Comparison of ENCODE assay signal across 18 cellular contexts in genomic region chrX:143661286-143661685, GRCh38. TPM values are rescaled to one million over a fixed set of nuclear protein-coding genes. Genes with fewer than 3 reads are reported as not detected.
DNase-seq lines count a peak whose midpoint lies in the region; ATAC-seq, FAIRE-seq and TF ChIP-seq lines count a peak whose summit lies in the region.
"Had no signal": no experiment of that assay in that cellular context is flagged by ENCODE, and none has a peak within 500 bp of the region (broad histone marks: within the 10 kb centered on the region; RNA-seq: fewer than 3 reads in every experiment).

No MANE protein-coding gene starts in this region.

- no peaks in the 10 kb centered on the region for H3K9me3 ChIP-seq in SJCRH30 (replicated peaks)
- H3K9me3 ChIP-seq in HepG2 (ENCODE audit: low read length): no peaks in the 10 kb centered on the region
- H3K9me3 ChIP-seq: Caco-2, HAP-1 had no signal

- no peak overlapping the region for H3K4me2 ChIP-seq in mesendoderm (ENCODE audit: low read length)
- no peak overlapping the region for H3K4me2 ChIP-seq in HepG2 (ENCODE audit: low read depth, low read length)

- H2BK5ac ChIP-seq in mesendoderm (ENCODE audit: low read length): no peak overlapping the region

- in situ Hi-C loops in HepG2 (cut with HindIII; ENCODE audit: extremely low pct_ligation_motif_present, low pct_unique_long_range_greater_than_20kb): no loop called here

- no peak overlapping the region for H4K8ac ChIP-seq in mesendoderm (ENCODE audit: low read depth, low read length)

- H3K27me3 ChIP-seq in SJCRH30: no peaks in the 10 kb centered on the region
- no peaks in the 10 kb centered on the region for H3K27me3 ChIP-seq in mesendoderm (ENCODE audit: insufficient read depth, low read length, poor library complexity)
- H3K27me3 ChIP-seq in HepG2 (ENCODE audit: control insufficient read depth in 1 of 2, insufficient read depth in 2 of 2, low read length in 2 of 2): no peaks in the 10 kb centered on the region

- no peak for FAIRE-seq in HepG2 (lab: Jason Lieb, UNC)
- FAIRE-seq: H1 had no signal

- H3K27ac ChIP-seq in SJCRH30 (no peak overlapping the region), mesendoderm (ENCODE audit: low read depth, low read length) (no peak overlapping the region), HepG2 (ENCODE audit: extremely low read length, insufficient read depth, low read length) (no peak overlapping the region)
- H3K27ac ChIP-seq: 22Rv1 had no signal

- H4K5ac ChIP-seq in mesendoderm (ENCODE audit: low read length): no peak overlapping the region

- POLR2A ChIA-PET in HepG2 (lab: Yijun Ruan, JAX): no interaction called here

- no peak overlapping the region for H3K23ac ChIP-seq in mesendoderm (ENCODE audit: low read length)

- H2AFZ ChIP-seq in HepG2 (ENCODE audit: low read length): no peak overlapping the region

- H3K4me3 ChIP-seq in SJCRH30 (no peak overlapping the region), mesendoderm (ENCODE audit: low read length) (no peak overlapping the region), HepG2 (replicated peaks in 1 of 3; ENCODE audit: insufficient read depth in 1 of 3, low read depth in 2 of 3, low read length in 3 of 3) (no peak overlapping the region), lower leg skin (ENCODE audit: low read depth, poor library complexity, severe bottlenecking) (no peak overlapping the region)
- H3K4me3 ChIP-seq: HAP-1 had no signal

- H3K9ac ChIP-seq in mesendoderm (ENCODE audit: low read length) (no peak overlapping the region), HepG2 (ENCODE audit: insufficient read depth, low read depth, low read length) (no peak overlapping the region)

- no peak for ATAC-seq in HepG2

- H3K79me1 ChIP-seq in mesendoderm (ENCODE audit: low read length): no peaks in the 10 kb centered on the region

- H3K36me3 ChIP-seq in SJCRH30 (no peaks in the 10 kb centered on the region), mesendoderm (ENCODE audit: control insufficient read depth, insufficient read depth, low read length) (no peaks in the 10 kb centered on the region), HepG2 (replicated peaks in 1 of 2; ENCODE audit: control insufficient read depth in 1 of 2, insufficient read depth in 2 of 2, low read length in 2 of 2) (no peaks in the 10 kb centered on the region)
- H3K36me3 ChIP-seq: HAP-1 had no signal

- H3K4ac ChIP-seq in mesendoderm (ENCODE audit: low read depth, low read length): no peak overlapping the region

- H3K79me2 ChIP-seq in mesendoderm (ENCODE audit: control insufficient read depth, insufficient read depth, low read length) (no peaks in the 10 kb centered on the region), HepG2 (ENCODE audit: insufficient read depth, low read length) (no peaks in the 10 kb centered on the region)

- H2AK5ac ChIP-seq in mesendoderm (ENCODE audit: low read length): no peak overlapping the region

- H3K4me1 ChIP-seq in SJCRH30: peaks cover 6% of the 10 kb centered on the region; the same call in 1 of the 2 replicates
- no peaks in the 10 kb centered on the region for H3K4me1 ChIP-seq in mesendoderm (ENCODE audit: control insufficient read depth, low read depth, low read length)
- H3K4me1 ChIP-seq in HepG2 (ENCODE audit: insufficient read depth, low read length): no peaks in the 10 kb centered on the region
- H3K4me1 ChIP-seq: Caco-2, HAP-1 had no signal

- no peak for TF ChIP-seq RAD21 in HepG2 (CRISPR knock-in tag; IDR thresholded peaks at IDR 0.05)

- CTCF ChIA-PET in HepG2 (lab: Yijun Ruan, JAX; ENCODE audit: low intra/inter-chr PET ratio, low total read pairs): no interaction called here

- no peak overlapping the region for H2BK120ac ChIP-seq in mesendoderm (ENCODE audit: low read depth, low read length)

- H3K18ac ChIP-seq in mesendoderm (ENCODE audit: low read length): no peak overlapping the region

- no peaks in the 10 kb centered on the region for H4K20me1 ChIP-seq in HepG2 (ENCODE audit: insufficient read depth, low read length)

- BruUV-seq in HepG2 (replicated peaks; lab: Mats Ljungman, UMichigan): no TSS peak

- DNase-seq in NCI-H1105 treated with DMSO at 0.1 percent for 48 hours (lab: John Stamatoyannopoulos, UW) (peak; percentile 30), NCI-H1105 (lab: John Stamatoyannopoulos, UW) (no peak), NCI-H524 (lab: John Stamatoyannopoulos, UW) (peak; percentile 79 to 93), SJCRH30 (peak; percentile 22 to 74), mesendoderm (peak; percentile 55), HepG2 (ENCODE audit: low spot score) (no peak), retina (no peak), lower leg skin (ENCODE audit: low spot score in 2 of 2) (no peak)
- DNase-seq: Caco-2; CD8-positive, alpha-beta memory T cell; DMS53; GF-D8 had no signal

- TF ChIP-seq POLR2A in HepG2 (IDR thresholded peaks at IDR 0.05; ENCODE audit: insufficient read depth in 1 of 2, low read depth in 2 of 2, low read length in 2 of 2) (no peak), lower leg skin (IDR thresholded peaks at IDR 0.05) (no peak)

- TF ChIP-seq EP300 in HepG2 (IDR thresholded peaks at IDR 0.05; ENCODE audit: low read depth in 2 of 2, low read length in 2 of 2): no peak
- no peak for TF ChIP-seq EP300 in HepG2 (CRISPR knock-in tag; IDR thresholded peaks at IDR 0.05; ENCODE audit: borderline replicate concordance)

- H3K56ac ChIP-seq in mesendoderm (ENCODE audit: low read length): no peak overlapping the region

- H2BK15ac ChIP-seq in mesendoderm (replicated peaks; ENCODE audit: low read depth): no peak overlapping the region

- intact Hi-C loops in HepG2 (cut with micrococcal nuclease; ENCODE audit: unreplicated experiment) (no loop called here), lower leg skin (cut with DNase I; ENCODE audit: low total_unique reads) (no loop called here)

- TF ChIP-seq CTCF in HepG2 (CRISPR knock-in tag; IDR thresholded peaks at IDR 0.05) (no peak), lower leg skin (IDR thresholded peaks at IDR 0.05) (no peak)

TF ChIP-seq in HepG2, 621 proteins besides CTCF, POLR2A, EP300 and RAD21 (continues in another document):
- no peak for TF ChIP-seq ZFP36 (IDR thresholded peaks at IDR 0.05; ENCODE audit: borderline replicate concordance, low read depth, low read length, partially characterized antibody)

RNA-seq across cellular contexts. Expression of gene SLITRK4, which starts 25.4 kb away (rescaled TPM):
- total RNA-seq in SJCRH30 (2014; rRNA removed; shearing (Covaris generic)): 0.02 TPM in 1 of 2 replicates, not detected in the other
- 3.3 TPM for polyA plus RNA-seq in mesendoderm (2013, experiment 1 of 2)
- polyA plus RNA-seq in mesendoderm (2013, experiment 2 of 2): 3.2 TPM
- total RNA-seq in HepG2 (2016; rRNA removed; fragmentation: Illumina TruSeq; extraction: Trizol) (not detected in 2 replicates), lower leg skin (1 to 10 TPM; 1.8 to 5.1 (median 3.5) TPM)
- total RNA-seq in HepG2 (2016; cell fraction: cytosol; rRNA removed; fragmentation: Illumina TruSeq; extraction: Trizol; ENCODE audit: low read depth): not detected in 2 replicates
- total RNA-seq in HepG2 (2016; cell fraction: insoluble cytoplasmic fraction; rRNA removed; fragmentation: Illumina TruSeq; extraction: Trizol): not detected in 2 replicates
- not detected in 2 replicates for total RNA-seq in HepG2 (2016; cell fraction: membrane; rRNA removed; fragmentation: Illumina TruSeq; extraction: Trizol)
- total RNA-seq in HepG2 (2016; cell fraction: nucleus; rRNA removed; fragmentation: Illumina TruSeq; extraction: Trizol): not detected in 2 replicates
- not detected in 2 replicates for polyA plus RNA-seq in HepG2 (2011; rRNA removed)
- polyA plus RNA-seq in HepG2 (2011; cell fraction: cytosol; rRNA removed): not detected in 2 replicates
- polyA plus RNA-seq in HepG2 (2011; cell fraction: nucleus; rRNA removed): not detected in 2 replicates
- polyA plus RNA-seq in HepG2 (2012): not detected in 2 replicates
- polyA plus RNA-seq in HepG2 (2016; cell fraction: cytosol; fragmentation: Illumina TruSeq; extraction: Trizol; ENCODE audit: low read depth): not detected in 2 replicates
- not detected in 2 replicates for polyA plus RNA-seq in HepG2 (2016; cell fraction: insoluble cytoplasmic fraction; fragmentation: Illumina TruSeq; extraction: Trizol; ENCODE audit: low read depth)
- not detected in 2 replicates for polyA plus RNA-seq in HepG2 (2016; cell fraction: membrane; fragmentation: Illumina TruSeq; extraction: Trizol; ENCODE audit: low read depth)
- not detected in 2 replicates for polyA plus RNA-seq in HepG2 (2016; cell fraction: nucleus; fragmentation: Illumina TruSeq; extraction: Trizol; ENCODE audit: insufficient read depth, low read depth)
- 7.2 TPM in 1 of 2 replicates, not detected in the other for polyA minus RNA-seq in HepG2 (2011; rRNA and poly(A)+ RNA removed; ENCODE audit: low replicate concordance)
- 0.10 TPM in 1 of 2 replicates, not detected in the other for polyA minus RNA-seq in HepG2 (2011; cell fraction: cytosol; rRNA and poly(A)+ RNA removed)
- not detected in 2 replicates for polyA minus RNA-seq in HepG2 (2011; cell fraction: nucleus; rRNA and poly(A)+ RNA removed)
- total RNA-seq: A673; Caco-2; CD8-positive, alpha-beta memory T cell; HT1080 had no signal
- polyA plus RNA-seq: BJ; CD8-positive, alpha-beta memory T cell had no signal

RNA-seq across cellular contexts. Expression of gene SPANXN2, which starts 59.3 kb away (rescaled TPM):
- not detected in 2 replicates for total RNA-seq in SJCRH30 (2014; rRNA removed; shearing (Covaris generic))
- polyA plus RNA-seq in mesendoderm (2013, experiment 1 of 2): not detected
- not detected for polyA plus RNA-seq in mesendoderm (2013, experiment 2 of 2)
- total RNA-seq in HepG2 (2016; rRNA removed; fragmentation: Illumina TruSeq; extraction: Trizol) (not detected in 2 replicates), lower leg skin (not detected)
- not detected in 2 replicates for total RNA-seq in HepG2 (2016; cell fraction: cytosol; rRNA removed; fragmentation: Illumina TruSeq; extraction: Trizol; ENCODE audit: low read depth)
- total RNA-seq in HepG2 (2016; cell fraction: insoluble cytoplasmic fraction; rRNA removed; fragmentation: Illumina TruSeq; extraction: Trizol): not detected in 2 replicates
- total RNA-seq in HepG2 (2016; cell fraction: membrane; rRNA removed; fragmentation: Illumina TruSeq; extraction: Trizol): not detected in 2 replicates
- not detected in 2 replicates for total RNA-seq in HepG2 (2016; cell fraction: nucleus; rRNA removed; fragmentation: Illumina TruSeq; extraction: Trizol)
- not detected in 2 replicates for polyA plus RNA-seq in HepG2 (2011; rRNA removed)
- polyA plus RNA-seq in HepG2 (2011; cell fraction: cytosol; rRNA removed): not detected in 2 replicates
- not detected in 2 replicates for polyA plus RNA-seq in HepG2 (2011; cell fraction: nucleus; rRNA removed)
- polyA plus RNA-seq in HepG2 (2012): not detected in 2 replicates
- polyA plus RNA-seq in HepG2 (2016; cell fraction: cytosol; fragmentation: Illumina TruSeq; extraction: Trizol; ENCODE audit: low read depth): not detected in 2 replicates
- polyA plus RNA-seq in HepG2 (2016; cell fraction: insoluble cytoplasmic fraction; fragmentation: Illumina TruSeq; extraction: Trizol; ENCODE audit: low read depth): not detected in 2 replicates
- polyA plus RNA-seq in HepG2 (2016; cell fraction: membrane; fragmentation: Illumina TruSeq; extraction: Trizol; ENCODE audit: low read depth): not detected in 2 replicates
- polyA plus RNA-seq in HepG2 (2016; cell fraction: nucleus; fragmentation: Illumina TruSeq; extraction: Trizol; ENCODE audit: insufficient read depth, low read depth): not detected in 2 replicates
- polyA minus RNA-seq in HepG2 (2011; rRNA and poly(A)+ RNA removed; ENCODE audit: low replicate concordance): not detected in 2 replicates
- polyA minus RNA-seq in HepG2 (2011; cell fraction: cytosol; rRNA and poly(A)+ RNA removed): not detected in 2 replicates
- polyA minus RNA-seq in HepG2 (2011; cell fraction: nucleus; rRNA and poly(A)+ RNA removed): not detected in 2 replicates
- total RNA-seq: A673; Caco-2; CD8-positive, alpha-beta memory T cell; H1; HT1080 had no signal
- polyA plus RNA-seq: BJ; CD8-positive, alpha-beta memory T cell; H1 had no signal

Comparison
In these comparisons a context has a peak if more than half of its experiments do, and no peak if none do; other contexts are left out.
1. DNase-seq: peak in NCI-H1105 treated with DMSO at 0.1 percent for 48 hours (single experiment), NCI-H524 (2 of 2), SJCRH30 (2 of 2) and mesendoderm (single experiment); none in NCI-H1105 (single experiment), HepG2 (single experiment), retina (single experiment) and lower leg skin (0 of 2).